ENCODE assay signal across 1 cellular context in the genomic region with DNA sequence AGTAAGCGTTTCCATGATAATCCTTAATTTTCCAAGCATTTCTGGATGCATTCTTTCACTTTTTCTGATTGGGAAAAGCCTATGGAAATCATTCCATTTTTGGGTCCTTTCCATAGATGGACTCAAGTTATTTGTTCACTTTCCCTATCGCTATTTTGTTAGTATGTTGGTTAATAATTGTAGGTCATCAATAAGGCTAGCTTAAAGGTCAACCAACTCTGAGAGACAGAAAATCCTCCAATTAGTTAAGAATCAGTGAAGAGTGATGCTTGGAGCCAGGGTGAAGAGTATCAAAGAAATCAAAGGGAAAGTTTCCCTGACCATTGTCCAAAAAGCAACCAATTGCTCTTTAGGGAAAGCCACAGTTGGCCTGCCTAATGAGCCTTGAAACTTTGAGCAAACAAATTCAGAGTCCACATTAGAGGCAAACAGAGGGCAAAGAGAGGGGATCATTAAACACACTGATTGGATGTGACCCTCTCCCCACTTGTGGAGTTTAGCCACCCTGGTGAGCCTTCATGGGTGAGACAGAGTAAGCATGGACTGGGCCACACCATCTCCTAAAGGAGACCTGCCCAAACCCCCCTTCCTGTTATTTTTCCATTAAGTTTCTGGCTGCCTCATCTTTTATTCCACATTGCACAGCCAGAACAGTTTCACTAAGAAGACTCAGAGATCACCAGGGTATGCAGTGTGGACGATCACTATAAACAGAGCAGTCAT.
TF ChIP-seq lines count a peak whose summit lies in the region.

No MANE protein-coding gene starts in this region.

TF ChIP-seq in HepG2, 621 proteins besides CTCF, POLR2A, EP300 and RAD21 (continued from another document):
- TF ChIP-seq, protein P1, sequence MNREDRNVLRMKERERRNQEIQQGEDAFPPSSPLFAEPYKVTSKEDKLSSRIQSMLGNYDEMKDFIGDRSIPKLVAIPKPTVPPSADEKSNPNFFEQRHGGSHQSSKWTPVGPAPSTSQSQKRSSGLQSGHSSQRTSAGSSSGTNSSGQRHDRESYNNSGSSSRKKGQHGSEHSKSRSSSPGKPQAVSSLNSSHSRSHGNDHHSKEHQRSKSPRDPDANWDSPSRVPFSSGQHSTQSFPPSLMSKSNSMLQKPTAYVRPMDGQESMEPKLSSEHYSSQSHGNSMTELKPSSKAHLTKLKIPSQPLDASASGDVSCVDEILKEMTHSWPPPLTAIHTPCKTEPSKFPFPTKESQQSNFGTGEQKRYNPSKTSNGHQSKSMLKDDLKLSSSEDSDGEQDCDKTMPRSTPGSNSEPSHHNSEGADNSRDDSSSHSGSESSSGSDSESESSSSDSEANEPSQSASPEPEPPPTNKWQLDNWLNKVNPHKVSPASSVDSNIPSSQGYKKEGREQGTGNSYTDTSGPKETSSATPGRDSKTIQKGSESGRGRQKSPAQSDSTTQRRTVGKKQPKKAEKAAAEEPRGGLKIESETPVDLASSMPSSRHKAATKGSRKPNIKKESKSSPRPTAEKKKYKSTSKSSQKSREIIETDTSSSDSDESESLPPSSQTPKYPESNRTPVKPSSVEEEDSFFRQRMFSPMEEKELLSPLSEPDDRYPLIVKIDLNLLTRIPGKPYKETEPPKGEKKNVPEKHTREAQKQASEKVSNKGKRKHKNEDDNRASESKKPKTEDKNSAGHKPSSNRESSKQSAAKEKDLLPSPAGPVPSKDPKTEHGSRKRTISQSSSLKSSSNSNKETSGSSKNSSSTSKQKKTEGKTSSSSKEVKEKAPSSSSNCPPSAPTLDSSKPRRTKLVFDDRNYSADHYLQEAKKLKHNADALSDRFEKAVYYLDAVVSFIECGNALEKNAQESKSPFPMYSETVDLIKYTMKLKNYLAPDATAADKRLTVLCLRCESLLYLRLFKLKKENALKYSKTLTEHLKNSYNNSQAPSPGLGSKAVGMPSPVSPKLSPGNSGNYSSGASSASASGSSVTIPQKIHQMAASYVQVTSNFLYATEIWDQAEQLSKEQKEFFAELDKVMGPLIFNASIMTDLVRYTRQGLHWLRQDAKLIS (CRISPR knock-in tag; IDR thresholded peaks at IDR 0.05) = no peak
- TF ChIP-seq SPEN (CRISPR knock-in tag; IDR thresholded peaks at IDR 0.05; ENCODE audit: low read depth) (peak; percentile 64; the same call in 1 of the 2 replicates), RARA (CRISPR knock-in tag; IDR thresholded peaks at IDR 0.05) (peak; percentile 78)
